8 cellular contexts compared by ENCODE assay signal in the genomic region with DNA sequence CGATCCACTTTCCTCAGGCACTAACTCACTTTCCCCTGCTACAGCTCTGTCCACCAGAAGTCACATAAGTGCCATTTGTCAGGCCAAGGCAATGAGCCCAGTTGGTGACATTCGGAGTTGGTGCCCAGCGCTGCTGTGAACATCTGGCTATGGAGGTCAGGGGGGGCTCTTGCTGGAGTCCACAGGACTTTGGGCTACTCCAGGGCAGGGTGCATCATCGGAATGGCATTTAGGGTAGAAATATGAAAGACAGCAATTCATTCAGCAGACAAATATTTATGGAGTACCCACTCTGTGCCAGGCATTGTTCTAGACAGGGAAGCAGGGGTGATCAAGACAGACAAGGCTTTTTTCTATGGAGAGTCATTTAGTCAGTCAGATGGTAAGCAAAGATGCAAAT. TPM values are rescaled to one million over a fixed set of nuclear protein-coding genes. Genes with fewer than 3 reads are reported as not detected.
DNase-seq lines count a peak whose midpoint lies in the region; TF ChIP-seq lines count a peak whose summit lies in the region.

No MANE protein-coding gene starts in this region.

- H3K27me3 ChIP-seq in hepatocyte = no peaks in the 10 kb centered on the region
- H3K27me3 ChIP-seq in skeletal muscle satellite cell (ENCODE audit: control insufficient read depth, insufficient read depth, low read length) = no peaks in the 10 kb centered on the region

- H3K4me2 ChIP-seq in hepatocyte (peak overlapping the region; percentile 87), skeletal muscle satellite cell (ENCODE audit: low read length) (peak overlapping the region; percentile 95)

- peaks cover 34% of the 10 kb centered on the region for H3K79me2 ChIP-seq in hepatocyte

- no peak for TF ChIP-seq CTCF in HFFc6 (IDR thresholded peaks at IDR 0.05)
- no peak for TF ChIP-seq CTCF in hepatocyte (IDR thresholded peaks at IDR 0.05; ENCODE audit: poor library complexity)

- H3K27me3 Mint-ChIP-seq in HFFc6 (ENCODE audit: insufficient read depth) = no peaks in the 10 kb centered on the region
- no peaks in the 10 kb centered on the region for H3K27me3 Mint-ChIP-seq in activated T-helper 1 cell treated with anti-CD3 and anti-CD28 coated beads, Interleukin-12 subunit alpha, Interleukin-12 subunit beta, Interleukin-2, Interleukin-4 antibody, amounts not matched to agents 30 ng/mL and 10 ng/mL and 1 ng/mL, durations not matched to agents 14 hours and 24 hours and 36 hours (ENCODE audit: insufficient read depth)

- H3K9me3 ChIP-seq in hepatocyte (ENCODE audit: low read depth) = no peaks in the 10 kb centered on the region
- H3K9me3 ChIP-seq in skeletal muscle satellite cell (replicated peaks; ENCODE audit: low read length) = no peaks in the 10 kb centered on the region

- peaks cover 30% of the 10 kb centered on the region for H4K20me1 ChIP-seq in hepatocyte (ENCODE audit: insufficient read depth, poor library complexity, severe bottlenecking)

- H3K4me3 ChIP-seq in hepatocyte (no peak overlapping the region), skeletal muscle satellite cell (ENCODE audit: low read length) (peak overlapping the region; percentile 75)

- WGBS in hepatocyte (ENCODE audit: low lambda C conversion rate, missing lambda C conversion rate) = 83% methylated on average over 4 of the region's 4 CpGs

- peak overlapping the region; percentile 77 for H3K27ac ChIP-seq in hepatocyte

- H3K4me3 Mint-ChIP-seq in HFFc6 = peak overlapping the region; percentile 100
- peak overlapping the region; percentile 74 for H3K4me3 Mint-ChIP-seq in activated T-helper 1 cell treated with anti-CD3 and anti-CD28 coated beads, Interleukin-12 subunit alpha, Interleukin-12 subunit beta, Interleukin-2, Interleukin-4 antibody, amounts not matched to agents 30 ng/mL and 10 ng/mL and 1 ng/mL, durations not matched to agents 14 hours and 24 hours and 36 hours

- H2AFZ ChIP-seq in hepatocyte = peak overlapping the region; percentile 91

- intact Hi-C loops in activated T-helper 1 cell treated with anti-CD3 and anti-CD28 coated beads, Interleukin-12 subunit alpha, Interleukin-12 subunit beta, Interleukin-2, Interleukin-4 antibody, amounts not matched to agents 30 ng/mL and 10 ng/mL and 1 ng/mL, durations not matched to agents 14 hours and 24 hours and 36 hours (cut with micrococcal nuclease) = loop anchor here (5.0 kb wide), 1 partner anchor 462 kb away; a partner anchor contains a TSS

- peaks cover 52% of the 10 kb centered on the region for H3K4me1 Mint-ChIP-seq in HFFc6 (ENCODE audit: low read depth)
- peaks cover 35% of the 10 kb centered on the region for H3K4me1 Mint-ChIP-seq in activated T-helper 1 cell treated with anti-CD3 and anti-CD28 coated beads, Interleukin-12 subunit alpha, Interleukin-12 subunit beta, Interleukin-2, Interleukin-4 antibody, amounts not matched to agents 30 ng/mL and 10 ng/mL and 1 ng/mL, durations not matched to agents 14 hours and 24 hours and 36 hours (ENCODE audit: low read depth)

- H3K9ac ChIP-seq in skeletal muscle satellite cell (ENCODE audit: low read depth, low read length) = no peak overlapping the region

- H3K36me3 ChIP-seq in hepatocyte (replicated peaks; ENCODE audit: insufficient read depth, low read depth) (no peaks in the 10 kb centered on the region), skeletal muscle satellite cell (ENCODE audit: insufficient read depth, low read length) (no peaks in the 10 kb centered on the region)

- peak overlapping the region; percentile 60 for H3K27ac Mint-ChIP-seq in HFFc6
- peak overlapping the region; percentile 37 for H3K27ac Mint-ChIP-seq in activated T-helper 1 cell treated with anti-CD3 and anti-CD28 coated beads, Interleukin-12 subunit alpha, Interleukin-12 subunit beta, Interleukin-2, Interleukin-4 antibody, amounts not matched to agents 30 ng/mL and 10 ng/mL and 1 ng/mL, durations not matched to agents 14 hours and 24 hours and 36 hours

- DNase-seq in HFFc6 (peak; percentile 44), hepatocyte (ENCODE audit: low spot score) (no peak), NCI-H1694 (lab: John Stamatoyannopoulos, UW) (no peak), DMS153 treated with DMSO at 0.1 percent for 48 hours (lab: John Stamatoyannopoulos, UW; ENCODE audit: unreplicated experiment) (no peak), NCI-H526 (lab: John Stamatoyannopoulos, UW) (no peak)
- DNase-seq in activated T-helper 1 cell treated with anti-CD3 and anti-CD28 coated beads, Interleukin-12 subunit alpha, Interleukin-12 subunit beta, Interleukin-2, Interleukin-4 antibody, amounts not matched to agents 30 ng/mL and 10 ng/mL and 1 ng/mL, durations not matched to agents 14 hours and 24 hours and 36 hours (ENCODE audit: low spot score) = no peak
- DNase-seq in effector CD8-positive, alpha-beta T cell (lab: John Stamatoyannopoulos, UW) = no peak

- peaks cover 17% of the 10 kb centered on the region for H3K4me1 ChIP-seq in hepatocyte (ENCODE audit: insufficient read depth)
- peaks cover 44% of the 10 kb centered on the region for H3K4me1 ChIP-seq in skeletal muscle satellite cell (ENCODE audit: control insufficient read depth, insufficient read depth, low read length)

- H3K36me3 Mint-ChIP-seq in HFFc6 (ENCODE audit: low read depth) = peaks cover 12% of the 10 kb centered on the region
- peaks cover 18% of the 10 kb centered on the region for H3K36me3 Mint-ChIP-seq in activated T-helper 1 cell treated with anti-CD3 and anti-CD28 coated beads, Interleukin-12 subunit alpha, Interleukin-12 subunit beta, Interleukin-2, Interleukin-4 antibody, amounts not matched to agents 30 ng/mL and 10 ng/mL and 1 ng/mL, durations not matched to agents 14 hours and 24 hours and 36 hours (ENCODE audit: low read depth)

- no peaks in the 10 kb centered on the region for H3K9me3 Mint-ChIP-seq in HFFc6
- no peaks in the 10 kb centered on the region for H3K9me3 Mint-ChIP-seq in activated T-helper 1 cell treated with anti-CD3 and anti-CD28 coated beads, Interleukin-12 subunit alpha, Interleukin-12 subunit beta, Interleukin-2, Interleukin-4 antibody, amounts not matched to agents 30 ng/mL and 10 ng/mL and 1 ng/mL, durations not matched to agents 14 hours and 24 hours and 36 hours

- H3K9me2 ChIP-seq in hepatocyte (replicated peaks; ENCODE audit: insufficient read depth) = no peaks in the 10 kb centered on the region

RNA-seq across cellular contexts. Expression of a gene that starts 1.5 kb away (rescaled TPM):
- 100 to 1,000 TPM in 5 of 6 experiments, 10 to 100 TPM in 1; 95.2 to 140 (median 134) TPM for total RNA-seq in HFFc6 (2021; fragmentation: NEBNext Ultra II Directional; extraction: Animal tissue kit (Norgen Biotek cat#: 25700))
- total RNA-seq in activated T-helper 1 cell treated with anti-CD3 and anti-CD28 coated beads, Interleukin-12 subunit alpha, Interleukin-12 subunit beta, Interleukin-2, Interleukin-4 antibody, amounts not matched to agents 30 ng/mL and 10 ng/mL and 1 ng/mL, durations not matched to agents 14 hours and 24 hours and 36 hours = 449 and 469 TPM in 2 replicates
- total RNA-seq in hepatocyte = 134 and 150 TPM in 2 replicates
- polyA plus RNA-seq in hepatocyte = 43.5 and 47.9 TPM in 2 replicates
- 90.0 and 96.8 TPM in 2 replicates for total RNA-seq in skeletal muscle satellite cell (2012; rRNA removed)

RNA-seq across cellular contexts. Expression of a gene that starts 55.3 kb away (rescaled TPM):
- under 1 TPM in 5 of 6 experiments, not detected in 1; 0.09 to 0.71 (median 0.33) TPM for total RNA-seq in HFFc6 (2021; fragmentation: NEBNext Ultra II Directional; extraction: Animal tissue kit (Norgen Biotek cat#: 25700))
- total RNA-seq in activated T-helper 1 cell treated with anti-CD3 and anti-CD28 coated beads, Interleukin-12 subunit alpha, Interleukin-12 subunit beta, Interleukin-2, Interleukin-4 antibody, amounts not matched to agents 30 ng/mL and 10 ng/mL and 1 ng/mL, durations not matched to agents 14 hours and 24 hours and 36 hours = 13.8 and 16.7 TPM in 2 replicates
- total RNA-seq in hepatocyte = 1.8 and 5.8 TPM in 2 replicates
- 5.6 and 8.9 TPM in 2 replicates for polyA plus RNA-seq in hepatocyte
- 0.51 and 1.1 TPM in 2 replicates for total RNA-seq in skeletal muscle satellite cell (2012; rRNA removed)
